Comparison of ENCODE assay signal across 14 cellular contexts in genomic region chr13:110643768-110644421, GRCh38.
"Had no signal": no experiment of that assay in that cellular context is flagged by ENCODE, and none has a peak within 500 bp of the region (broad histone marks: within the 10 kb centered on the region; RNA-seq: fewer than 3 reads in every experiment).

No MANE protein-coding gene starts in this region.

- H3K4me3 Mint-ChIP-seq: activated CD4-positive, alpha-beta memory T cell treated with anti-CD3 and anti-CD28 coated beads, Interleukin-2, amount 10 ng/mL, durations not matched to agents 7 days and 5 days; activated CD4-positive, alpha-beta T cell treated with anti-CD3 and anti-CD28 coated beads for 36 hours; natural killer cell; stimulated activated naive CD8-positive, alpha-beta T cell treated with anti-CD3 and anti-CD28 coated beads, Interleukin-15, Interleukin-2, amounts not matched to agents 100 ng/mL and 50 ng/mL, for 24 hours had no signal

- H3K27ac ChIP-seq: thoracic aorta, WERI-Rb-1 had no signal

- DNase-seq: activated CD4-positive, alpha-beta memory T cell treated with anti-CD3 and anti-CD28 coated beads, Interleukin-2, amount 10 ng/mL, durations not matched to agents 7 days and 5 days; activated CD4-positive, alpha-beta T cell treated with anti-CD3 and anti-CD28 coated beads for 36 hours; activated CD8-positive, alpha-beta memory T cell treated with anti-CD3 and anti-CD28 coated beads, Interleukin-2, amount 50 U/mL, for 4 hours; central memory CD4-positive, alpha-beta T cell; cortex of kidney; effector memory CD4-positive, alpha-beta T cell; natural killer cell; psoas muscle; stimulated activated CD4-positive, alpha-beta T cell treated with anti-CD3 and anti-CD28 coated beads, Interleukin-4, amount 100 ng/mL, for 1 hour; T-helper 9 cell; WERI-Rb-1 had no signal

- H3K27me3 Mint-ChIP-seq: activated CD4-positive, alpha-beta memory T cell treated with anti-CD3 and anti-CD28 coated beads, Interleukin-2, amount 10 ng/mL, durations not matched to agents 7 days and 5 days; activated CD4-positive, alpha-beta T cell treated with anti-CD3 and anti-CD28 coated beads for 36 hours; stimulated activated naive CD8-positive, alpha-beta T cell treated with anti-CD3 and anti-CD28 coated beads, Interleukin-15, Interleukin-2, amounts not matched to agents 100 ng/mL and 50 ng/mL, for 24 hours had no signal

- H3K4me1 Mint-ChIP-seq: natural killer cell had no signal

- H3K27ac Mint-ChIP-seq: activated CD4-positive, alpha-beta memory T cell treated with anti-CD3 and anti-CD28 coated beads, Interleukin-2, amount 10 ng/mL, durations not matched to agents 7 days and 5 days; activated CD4-positive, alpha-beta T cell treated with anti-CD3 and anti-CD28 coated beads for 36 hours; natural killer cell; stimulated activated naive CD8-positive, alpha-beta T cell treated with anti-CD3 and anti-CD28 coated beads, Interleukin-15, Interleukin-2, amounts not matched to agents 100 ng/mL and 50 ng/mL, for 24 hours had no signal

- H3K9me3 ChIP-seq: mucosa of descending colon, psoas muscle, thoracic aorta had no signal

- H3K36me3 Mint-ChIP-seq: natural killer cell had no signal

- H3K4me3 ChIP-seq: mucosa of descending colon, psoas muscle, thoracic aorta had no signal
